10 cellular contexts compared by ENCODE assay signal in genomic region chr10:29512460-29512974, GRCh38.
"Had no signal": no experiment of that assay in that cellular context is flagged by ENCODE, and none has a peak within 500 bp of the region (broad histone marks: within the 10 kb centered on the region; RNA-seq: fewer than 3 reads in every experiment).

No MANE protein-coding gene starts in this region.

- H3K4me3 ChIP-seq: dorsolateral prefrontal cortex, pancreas, tibial artery had no signal

- H3K27ac ChIP-seq: dorsolateral prefrontal cortex, pancreas, tibial artery had no signal

- H3K27me3 ChIP-seq: pancreas, tibial artery had no signal

- H3K9me3 ChIP-seq: pancreas, tibial artery had no signal

- DNase-seq: activated CD4-positive, alpha-beta T cell treated with anti-CD3 and anti-CD28 coated beads, Interleukin-2, amount 50 U/mL, for 48 hours; activated gamma-delta T cell treated with Interleukin-2 at 50 U/mL for 16 hours; dorsolateral prefrontal cortex; pancreas; stimulated activated CD4-positive, alpha-beta T cell treated with anti-CD3 and anti-CD28 coated beads, Interleukin-1b, Interleukin-23, amount 100 ng/mL, for 48 hours; stimulated activated naive CD4-positive, alpha-beta T cell treated with Interleukin-2 at 50 U/mL for 16 hours; tibial artery had no signal

- ATAC-seq: activated CD4-positive, alpha-beta T cell treated with anti-CD3 and anti-CD28 coated beads for 36 hours; activated naive CD4-positive, alpha-beta T cell treated with anti-CD3 and anti-CD28 coated beads, Interleukin-2, amount 50 U/mL, for 72 hours; naive thymus-derived CD8-positive, alpha-beta T cell had no signal
